ENCODE assay signal across 8 cellular contexts in the genomic region with DNA sequence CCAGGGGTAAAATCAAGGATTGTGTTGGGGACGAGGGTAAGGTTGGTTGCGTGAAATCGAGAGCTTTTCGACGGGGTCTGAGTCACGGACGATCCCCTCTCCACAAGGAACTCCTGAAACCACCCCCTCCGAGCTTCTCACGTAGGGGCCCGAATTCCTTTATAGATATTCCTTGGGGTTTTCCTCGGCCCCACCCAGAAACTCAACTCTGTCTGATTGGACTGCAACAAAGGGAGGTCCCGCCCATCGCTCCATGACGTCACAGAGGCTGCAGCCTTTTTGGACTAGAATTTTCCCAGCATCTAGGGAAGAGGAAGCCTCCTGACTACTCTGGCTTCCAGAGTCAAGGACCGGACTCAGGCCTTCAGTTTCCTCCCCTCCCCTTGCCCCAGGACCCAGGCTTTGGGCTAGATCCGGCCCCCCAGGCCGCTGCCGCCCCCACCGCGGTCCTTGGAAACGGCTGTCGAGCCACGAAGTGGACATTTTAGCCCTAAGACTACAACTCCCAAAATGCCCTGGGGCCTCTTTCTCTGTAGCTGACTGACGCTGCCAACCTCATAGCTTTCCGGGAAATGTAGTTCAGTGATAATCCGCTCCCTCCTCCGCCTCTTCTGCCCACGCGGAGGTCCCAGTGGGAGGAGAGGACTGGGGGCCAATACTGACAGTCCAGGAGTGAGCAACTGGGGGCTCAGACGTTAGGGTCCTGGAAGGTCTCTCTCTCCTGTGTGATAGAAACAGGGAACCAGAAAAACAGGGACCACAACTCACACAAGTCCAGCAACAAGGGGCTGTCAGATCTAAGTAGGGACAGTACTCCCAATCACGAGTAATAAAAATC.
DNase-seq lines count a peak whose midpoint lies in the region; ATAC-seq and TF ChIP-seq lines count a peak whose summit lies in the region.

Gene IZUMO1, minus strand, starts transcription at position 172 of the 838 bp plus-strand sequence. CDS start 1,050 bp downstream, outside the sequence.

- ATAC-seq in GM19035 (IDR thresholded peaks at IDR 0.05; ENCODE audit: unreplicated experiment) (no peak), HG03469 (IDR thresholded peaks at IDR 0.05; ENCODE audit: unreplicated experiment) (no peak)

- H3K4me2 ChIP-seq in SU-DHL-6 (ENCODE audit: low read depth, low read length, poor library complexity, severe bottlenecking), result peak within 1 kb of the TSS; percentile 40

- H2AFZ ChIP-seq in SU-DHL-6 (ENCODE audit: low read depth, low read length, severe bottlenecking), result peak within 1 kb of the TSS; percentile 32

- H4K20me1 ChIP-seq in SU-DHL-6 (ENCODE audit: low read depth, low read length), result no peaks in the 10 kb centered on the region

- peak; percentile 28 for DNase-seq in SIG-M5 treated with dmso at 0.1 percent for 504 hours (lab: John Stamatoyannopoulos, UW; ENCODE audit: unreplicated experiment)
- no peak for DNase-seq in SIG-M5 (lab: John Stamatoyannopoulos, UW)
- DNase-seq in brain pericyte (ENCODE audit: low read depth, low spot score), result peak; percentile 72
- DNase-seq in retinal pigment epithelial cell (ENCODE audit: low read depth), result peak; percentile 60

- no peaks in the 10 kb centered on the region for H3K9me2 ChIP-seq in SU-DHL-6 (replicated peaks; ENCODE audit: insufficient read depth, low read length)

- H3K9me3 ChIP-seq in SU-DHL-6 (ENCODE audit: insufficient read depth, low read length), result no peaks in the 10 kb centered on the region
- no peaks in the 10 kb centered on the region for H3K9me3 ChIP-seq in iPS-15b (ENCODE audit: control insufficient read depth, insufficient read depth, low read length)

- TF ChIP-seq CTCF in SU-DHL-6 (IDR thresholded peaks at IDR 0.05; ENCODE audit: insufficient read depth, low read length, poor library complexity, severe bottlenecking) (no peak), retinal pigment epithelial cell (conservative IDR thresholded peaks at IDR 0.05; ENCODE audit: low read depth, low read length) (no peak)

- H3K9ac ChIP-seq in SU-DHL-6 (ENCODE audit: low read length) (no peak within 1 kb of the TSS), iPS-15b (ENCODE audit: low read depth, low read length) (peak within 1 kb of the TSS; percentile 6)

- H3F3A ChIP-seq in SU-DHL-6 (ENCODE audit: insufficient read depth), result no peaks in the 10 kb centered on the region

- no peaks in the 10 kb centered on the region for H3K27me3 ChIP-seq in SU-DHL-6 (ENCODE audit: low read length)
- H3K27me3 ChIP-seq in iPS-15b (ENCODE audit: control insufficient read depth, insufficient read depth, low read length), result no peaks in the 10 kb centered on the region

- peaks cover 9% of the 10 kb centered on the region for H3K4me1 ChIP-seq in iPS-15b (ENCODE audit: control insufficient read depth, insufficient read depth, low read length)

- H3K4me3 ChIP-seq in SU-DHL-6 (ENCODE audit: insufficient read depth, low read length, poor library complexity, severe bottlenecking), result no peak within 1 kb of the TSS
- H3K4me3 ChIP-seq in iPS-15b (ENCODE audit: low read depth, low read length), result peak within 1 kb of the TSS; percentile 55
- peak within 1 kb of the TSS; percentile 79 for H3K4me3 ChIP-seq in retinal pigment epithelial cell (ENCODE audit: low read length)

- H3K27ac ChIP-seq in SU-DHL-6 (ENCODE audit: low read depth, low read length), result no peak within 1 kb of the TSS

- H3K36me3 ChIP-seq in SU-DHL-6 (ENCODE audit: low read length) (no peaks in the 10 kb centered on the region), iPS-15b (ENCODE audit: control insufficient read depth, insufficient read depth, low read length) (peaks cover 16% of the 10 kb centered on the region)

- no peaks in the 10 kb centered on the region for H3K79me2 ChIP-seq in SU-DHL-6 (ENCODE audit: insufficient read depth, low read length)
